In the genomic region with DNA sequence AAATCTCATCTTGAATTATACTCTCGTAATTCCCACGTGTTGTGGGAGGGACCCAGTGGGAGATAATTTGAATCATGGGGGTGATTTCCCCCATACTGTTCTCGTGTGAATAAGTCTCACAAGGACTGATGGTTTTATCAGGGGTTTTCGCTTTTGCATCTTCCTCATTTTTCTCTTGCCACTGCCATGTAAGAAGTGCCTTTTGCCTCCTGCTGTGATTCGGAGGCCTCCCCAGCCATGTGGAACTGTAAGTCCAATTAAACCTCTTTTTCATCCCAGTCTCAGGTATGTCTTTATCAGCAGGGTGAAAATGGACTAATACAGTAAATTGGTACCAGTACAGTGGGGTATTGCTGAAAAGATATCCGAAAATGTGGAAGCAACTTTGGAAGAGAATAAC, we compare ENCODE assay signal across 2 cellular contexts. TPM values are rescaled to one million over a fixed set of nuclear protein-coding genes. Genes with fewer than 3 reads are reported as not detected.
"Had no signal": no experiment of that assay in that cellular context is flagged by ENCODE, and none has a peak within 500 bp of the region (broad histone marks: within the 10 kb centered on the region; RNA-seq: fewer than 3 reads in every experiment).

No MANE protein-coding gene starts in this region.

RNA-seq across cellular contexts. Expression of gene CFAP99, which starts 38.2 kb away (rescaled TPM):
- total RNA-seq: G401, GM12878 had no signal
- polyA plus RNA-seq: GM12878 had no signal
